In genomic region chr3:65749066-65749465, GRCh38 we compare ENCODE assay signal across 25 cellular contexts.
"Had no signal": no experiment of that assay in that cellular context is flagged by ENCODE, and none has a peak within 500 bp of the region (broad histone marks: within the 10 kb centered on the region; RNA-seq: fewer than 3 reads in every experiment).

No MANE protein-coding gene starts in this region.

- H3K27me3 Mint-ChIP-seq: central memory CD8-positive, alpha-beta T cell had no signal

- H3K4me1 Mint-ChIP-seq: central memory CD8-positive, alpha-beta T cell; naive thymus-derived CD8-positive, alpha-beta T cell had no signal

- H3K9me3 ChIP-seq: esophagus muscularis mucosa, gastroesophageal sphincter, heart left ventricle, left lung, ovary, stomach, thyroid gland had no signal

- H3K4me3 Mint-ChIP-seq: central memory CD8-positive, alpha-beta T cell; naive thymus-derived CD8-positive, alpha-beta T cell; nephron progenitor cell had no signal

- H3K27me3 ChIP-seq: esophagus muscularis mucosa, foreskin keratinocyte, gastroesophageal sphincter, heart left ventricle, hepatocyte, left lung, ovary, stomach, thyroid gland had no signal

- H3K27ac Mint-ChIP-seq: naive thymus-derived CD8-positive, alpha-beta T cell; nephron progenitor cell had no signal

- ATAC-seq: foreskin keratinocyte; gastroesophageal sphincter; heart left ventricle; left cardiac atrium; left lung; naive thymus-derived CD8-positive, alpha-beta T cell; sciatic nerve had no signal

- H3K4me1 ChIP-seq: esophagus muscularis mucosa, foreskin keratinocyte, gastroesophageal sphincter, left lung, stomach, thyroid gland had no signal

- H3K4me2 ChIP-seq: hepatocyte, smooth muscle cell had no signal

- H3K9me3 Mint-ChIP-seq: central memory CD8-positive, alpha-beta T cell; naive thymus-derived CD8-positive, alpha-beta T cell had no signal

- DNase-seq: dermis blood vessel endothelial cell; effector memory CD4-positive, alpha-beta T cell; foreskin keratinocyte; heart left ventricle; left cardiac atrium; left lung; naive thymus-derived CD8-positive, alpha-beta T cell; nephron progenitor cell; occipital lobe; ovary; retina; stimulated activated CD4-positive, alpha-beta T cell treated with anti-CD3 and anti-CD28 coated beads, Interleukin-12 subunit alpha, Interleukin-12 subunit beta, amount 100 ng/mL, for 4 hours; stimulated activated CD4-positive, alpha-beta T cell treated with anti-CD3 and anti-CD28 coated beads, Interleukin-1b, Interleukin-23, amount 100 ng/mL, for 48 hours; stimulated activated CD4-positive, alpha-beta T cell treated with anti-CD3 and anti-CD28 coated beads, Interleukin-4, amount 100 ng/mL, for 1 hour; stimulated activated CD8-positive, alpha-beta memory T cell treated with anti-CD3 and anti-CD28 coated beads, Interleukin-4, amount 100 ng/mL, for 48 hours; stimulated activated naive CD4-positive, alpha-beta T cell treated with Interleukin-2 at 50 U/mL for 16 hours; stomach; thyroid gland had no signal

- H3K36me3 Mint-ChIP-seq: naive thymus-derived CD8-positive, alpha-beta T cell had no signal

- H3K27ac ChIP-seq: coronary artery, esophagus muscularis mucosa, foreskin keratinocyte, gastroesophageal sphincter, heart left ventricle, hepatocyte, left lung, ovary, stomach, thyroid gland had no signal

- H3K4me3 ChIP-seq: coronary artery, esophagus muscularis mucosa, gastroesophageal sphincter, heart left ventricle, hepatocyte, left lung, ovary, smooth muscle cell, stomach, thyroid gland had no signal

- H2AFZ ChIP-seq: hepatocyte had no signal

- H3K36me3 ChIP-seq: esophagus muscularis mucosa, gastroesophageal sphincter, heart left ventricle, left lung, ovary, stomach, thyroid gland had no signal
